In genomic region chr3:158845748-158846350, GRCh38 we compare ENCODE assay signal across 8 cellular contexts. TPM values are rescaled to one million over a fixed set of nuclear protein-coding genes. Genes with fewer than 3 reads are reported as not detected.
DNase-seq lines count a peak whose midpoint lies in the region; ATAC-seq and TF ChIP-seq lines count a peak whose summit lies in the region.

No MANE protein-coding gene starts in this region.

- ATAC-seq in GM21576 (IDR thresholded peaks at IDR 0.05; ENCODE audit: unreplicated experiment), result peak; percentile 44

- peaks cover 41% of the 10 kb centered on the region for H3K27me3 Mint-ChIP-seq in mesothelial cell of epicardium (ENCODE audit: low read depth)

- H3K9me3 Mint-ChIP-seq in mesothelial cell of epicardium, result no peaks in the 10 kb centered on the region

- H3K4me3 ChIP-seq in colonic mucosa, result no peak overlapping the region

- peak; percentile 5 for DNase-seq in activated CD4-positive, CD25-positive, alpha-beta regulatory T cell treated with anti-CD3 and anti-CD28 coated beads, Interleukin-2, amount 50 U/mL, for 16 hours (ENCODE audit: low read depth, low spot score)
- no peak for DNase-seq in activated CD4-positive, CD25-positive, alpha-beta regulatory T cell treated with anti-CD3 and anti-CD28 coated beads, Interleukin-2, amount 50 U/mL, for 72 hours
- DNase-seq in M059J (ENCODE audit: low read depth) (peak; percentile 60), SHP77 treated with DMSO at 0.1 percent for 48 hours (lab: John Stamatoyannopoulos, UW) (peak; percentile 44), colonic mucosa (peak; percentile 27), mesothelial cell of epicardium (ENCODE audit: low spot score in 2 of 2, unreplicated experiment in 2 of 2) (no peak), mesenteric fat pad (ENCODE audit: low spot score) (no peak)

- no peak overlapping the region for H3K27ac ChIP-seq in colonic mucosa

- TF ChIP-seq CTCF in colonic mucosa (IDR thresholded peaks at IDR 0.05), result peak; percentile 56
- peak; percentile 97 for TF ChIP-seq CTCF in mesothelial cell of epicardium (IDR thresholded peaks at IDR 0.05; ENCODE audit: unreplicated experiment)

- H3K9ac ChIP-seq in colonic mucosa (ENCODE audit: low read depth in 2 of 2, low read length in 2 of 2), result no peak overlapping the region

- intact Hi-C loops in colonic mucosa (cut with DNase I), result loop anchor here (5.0 kb wide), 1 partner anchor 71 kb away; no protein-coding TSS in a partner anchor

- H3K27ac Mint-ChIP-seq in mesothelial cell of epicardium, result no peak overlapping the region

- no peak overlapping the region for H3K4me3 Mint-ChIP-seq in mesothelial cell of epicardium

- H3K36me3 Mint-ChIP-seq in mesothelial cell of epicardium, result no peaks in the 10 kb centered on the region

- no peaks in the 10 kb centered on the region for H3K4me1 ChIP-seq in colonic mucosa

- no peaks in the 10 kb centered on the region for H3K27me3 ChIP-seq in colonic mucosa

- H3K9me3 ChIP-seq in colonic mucosa, result no peaks in the 10 kb centered on the region

- no peaks in the 10 kb centered on the region for H3K36me3 ChIP-seq in colonic mucosa

- H3K4me1 Mint-ChIP-seq in mesothelial cell of epicardium, result no peaks in the 10 kb centered on the region

RNA-seq across cellular contexts. Expression of gene MFSD1, which starts 44.0 kb away (rescaled TPM):
- total RNA-seq in M059J (2014; rRNA removed; shearing (Covaris generic)), result 139 and 180 TPM in 2 replicates
- 10 to 100 TPM; 51.1 to 54.4 TPM for total RNA-seq in colonic mucosa
- 30.9 to 32.2 TPM (median 31.5 TPM) in 3 replicates for total RNA-seq in mesothelial cell of epicardium
- total RNA-seq in mesenteric fat pad, result 114 TPM

Comparison
In these comparisons a context has a peak if more than half of its experiments do, and no peak if none do; other contexts are left out.
1. DNase-seq: peak in activated CD4-positive, CD25-positive, alpha-beta regulatory T cell treated with anti-CD3 and anti-CD28 coated beads, Interleukin-2, amount 50 U/mL, for 16 hours (single experiment), M059J (single experiment), SHP77 treated with DMSO at 0.1 percent for 48 hours (single experiment) and colonic mucosa (single experiment); none in activated CD4-positive, CD25-positive, alpha-beta regulatory T cell treated with anti-CD3 and anti-CD28 coated beads, Interleukin-2, amount 50 U/mL, for 72 hours (single experiment), mesothelial cell of epicardium (0 of 2) and mesenteric fat pad (single experiment).